Comparison of ENCODE assay signal across 9 cellular contexts in the genomic region with DNA sequence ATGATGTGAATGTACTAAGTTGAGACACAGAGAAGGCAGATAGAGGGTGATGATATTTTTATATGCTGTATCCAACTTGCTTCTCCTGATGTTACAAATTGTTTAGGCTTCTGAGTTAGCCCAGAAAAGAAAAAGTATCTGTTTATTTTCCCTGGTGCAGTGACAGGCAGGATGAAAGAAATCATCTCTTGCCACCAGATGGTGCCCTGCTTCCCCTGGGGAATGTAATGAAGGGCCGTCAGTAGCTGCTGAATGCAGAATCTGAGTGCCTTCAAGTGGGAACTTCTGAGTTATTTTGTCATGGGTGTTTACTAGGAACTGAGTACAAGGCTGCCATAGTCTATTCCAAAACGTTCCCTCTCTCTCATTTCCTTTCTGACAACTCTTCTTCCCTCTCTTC.
DNase-seq lines count a peak whose midpoint lies in the region; ATAC-seq, FAIRE-seq and TF ChIP-seq lines count a peak whose summit lies in the region.
"Had no signal": no experiment of that assay in that cellular context is flagged by ENCODE, and none has a peak within 500 bp of the region (broad histone marks: within the 10 kb centered on the region; RNA-seq: fewer than 3 reads in every experiment).

No MANE protein-coding gene starts in this region.

- H3K4ac ChIP-seq in H9 (ENCODE audit: low read depth, low read length): no peak overlapping the region

- H3K4me2 ChIP-seq in H9 (ENCODE audit: insufficient read depth, insufficient read length, low read length): no peak overlapping the region

- no peak for TF ChIP-seq POLR2A in ovary (IDR thresholded peaks at IDR 0.05)

- H4K5ac ChIP-seq in H9 (ENCODE audit: insufficient read length, low read depth, low read length): no peak overlapping the region

- no peak overlapping the region for H3K18ac ChIP-seq in H9 (ENCODE audit: insufficient read length, low read depth, low read length)

- TF ChIP-seq EP300 in ovary (IDR thresholded peaks at IDR 0.05): no peak

- H3K4me3 Mint-ChIP-seq in H9: no peak overlapping the region

- no peaks in the 10 kb centered on the region for H3K23me2 ChIP-seq in H9 (ENCODE audit: insufficient read length, low read depth, low read length, poor library complexity, severe bottlenecking)

- no CpG with 5 or more reads among the region's 2 CpGs for WGBS in H9 (ENCODE audit: extremely low coverage, insufficient read length, low lambda C conversion rate)
- WGBS in small intestine, 3 donors: 0 to 6% (median 2%) methylated on average over 2 of the region's 2 CpGs
- WGBS in ovary, 3 donors: 7 to 8% (median 8%) methylated on average over 2 of the region's 2 CpGs

- H3K4me1 ChIP-seq in H9 (ENCODE audit: insufficient read depth, low read length) (no peaks in the 10 kb centered on the region), small intestine (ENCODE audit: control insufficient read depth in 2 of 2, insufficient read depth in 1 of 2, low read depth in 1 of 2, low read length in 1 of 2) (no peaks in the 10 kb centered on the region), ovary (ENCODE audit: insufficient read depth) (no peaks in the 10 kb centered on the region)

- peaks cover 0 to 3% of the 10 kb centered on the region in 2 experiments; a peak in 2 of 5 replicates for H3K9me3 Mint-ChIP-seq in H9

- H3K9me3 ChIP-seq in H9 (ENCODE audit: control insufficient read depth, low read depth, low read length) (no peaks in the 10 kb centered on the region), small intestine (ENCODE audit: control insufficient read depth, low read depth) (no peaks in the 10 kb centered on the region), ovary (no peaks in the 10 kb centered on the region)

- H3T11ph ChIP-seq in H9 (ENCODE audit: low read length): no peak overlapping the region

- H4K20me1 ChIP-seq in H9 (ENCODE audit: control insufficient read depth, insufficient read depth, insufficient read length): no peaks in the 10 kb centered on the region

- no peaks in the 10 kb centered on the region for H3K36me3 ChIP-seq in small intestine (ENCODE audit: control insufficient read depth in 2 of 2, insufficient read depth in 2 of 2, low read length in 2 of 2)
- no peaks in the 10 kb centered on the region for H3K36me3 ChIP-seq in ovary

- no peak overlapping the region for H3K14ac ChIP-seq in H9 (ENCODE audit: insufficient read depth, low read length)

- H4K91ac ChIP-seq in H9 (ENCODE audit: insufficient read length, low read depth, low read length): no peak overlapping the region

- H3K9ac ChIP-seq in H9 (ENCODE audit: extremely low read depth, insufficient read length, low read length): no peak overlapping the region

- peaks cover 0 to under 1% (median 0%) of the 10 kb centered on the region in 3 experiments; a peak in 2 of 7 replicates for H3K36me3 Mint-ChIP-seq in H9 (ENCODE audit: insufficient read depth in 1 of 3, low read depth in 3 of 3)

- H2BK12ac ChIP-seq in H9 (ENCODE audit: insufficient read length, low read depth, low read length): no peak overlapping the region

- no peak overlapping the region for H3K27ac ChIP-seq in H9 (ENCODE audit: insufficient read length, low read depth, low read length)
- H3K27ac ChIP-seq in small intestine (ENCODE audit: low read depth in 1 of 2, low read length in 1 of 2): no peak overlapping the region
- no peak overlapping the region for H3K27ac ChIP-seq in ovary

- H2BK120ac ChIP-seq in H9 (ENCODE audit: low read depth, low read length, poor library complexity, severe bottlenecking): no peak overlapping the region

- no peak overlapping the region for H3K27ac Mint-ChIP-seq in H9

- no peak overlapping the region for H2AFZ ChIP-seq in H9 (ENCODE audit: low read length)

- peaks cover 7 to 13% of the 10 kb centered on the region in 2 experiments; a peak in 2 of 4 replicates for H3K4me1 Mint-ChIP-seq in H9

- peak; percentile 17 for DNase-seq in D721Med (ENCODE audit: insufficient read length, low spot score)
- peak; percentile 46 for DNase-seq in H9
- peak; percentile 80 for DNase-seq in NCI-H82 (lab: John Stamatoyannopoulos, UW)
- DNase-seq in fibroblast of gingiva (ENCODE audit: low read depth): peak; percentile 47
- peak; percentile 62 for DNase-seq in pons (ENCODE audit: low spot score)
- no peak for DNase-seq in small intestine
- no peak for DNase-seq in ovary

- intact Hi-C loops in ovary (cut with DNase I): no loop called here

- no peak overlapping the region for H3K23ac ChIP-seq in H9 (ENCODE audit: insufficient read length, low read depth, low read length)

- FAIRE-seq in D721Med (lab: Jason Lieb, UNC) (peak; percentile 97), small intestine (lab: Jason Lieb, UNC) (no peak)
- FAIRE-seq: endometrium had no signal

- peak; percentile 46 for TF ChIP-seq CTCF in D721Med (IDR thresholded peaks at IDR 0.05; ENCODE audit: insufficient read depth, missing control alignments)
- TF ChIP-seq CTCF in H9 (conservative IDR thresholded peaks at IDR 0.05): peak; percentile 79
- no peak for TF ChIP-seq CTCF in ovary (IDR thresholded peaks at IDR 0.05)

- H3K27me3 Mint-ChIP-seq in H9 (ENCODE audit: low read depth): no peaks in the 10 kb centered on the region; the same call in 1 of the 2 replicates

- H3K27me3 ChIP-seq in H9 (ENCODE audit: insufficient read depth, low read length): no peaks in the 10 kb centered on the region
- H3K27me3 ChIP-seq in small intestine (ENCODE audit: control insufficient read depth in 2 of 2, insufficient read depth in 2 of 2, low read length in 2 of 2): no peaks in the 10 kb centered on the region
- H3K27me3 ChIP-seq in ovary: no peaks in the 10 kb centered on the region

- H2BK15ac ChIP-seq in H9 (ENCODE audit: low read depth, low read length): no peak overlapping the region

- H3K79me2 ChIP-seq in H9 (ENCODE audit: insufficient read depth, low read length): no peaks in the 10 kb centered on the region

- H3K56ac ChIP-seq in H9 (ENCODE audit: insufficient read length, low read depth, low read length): no peak overlapping the region

- no peak overlapping the region for H2BK20ac ChIP-seq in H9 (ENCODE audit: low read depth, low read length, poor library complexity, severe bottlenecking)

- H4K8ac ChIP-seq in H9 (replicated peaks; ENCODE audit: insufficient read length, low read depth, low read length): no peak overlapping the region

- H2BK5ac ChIP-seq in H9 (ENCODE audit: insufficient read length, low read length): no peak overlapping the region

- H3K4me3 ChIP-seq in small intestine (ENCODE audit: low read depth in 1 of 2, low read length in 2 of 2) (no peak overlapping the region), ovary (no peak overlapping the region)

- H3K79me1 ChIP-seq in H9 (ENCODE audit: insufficient read depth, low read depth, low read length, poor library complexity, severe bottlenecking): no peaks in the 10 kb centered on the region

- no peak overlapping the region for H2AK5ac ChIP-seq in H9 (ENCODE audit: insufficient read length, low read length)

- ATAC-seq in HG02571 (IDR thresholded peaks at IDR 0.05; ENCODE audit: unreplicated experiment): no peak

Comparison
In these comparisons a context has a peak if more than half of its experiments do, and no peak if none do; other contexts are left out.
1. DNase-seq: peak in D721Med (single experiment), H9 (single experiment), NCI-H82 (single experiment), fibroblast of gingiva (single experiment) and pons (single experiment); none in small intestine (single experiment) and ovary (0 of 5).
2. CTCF ChIP-seq: peak in D721Med (single experiment) and H9 (single experiment); none in ovary (0 of 3).